In genomic region chr2:27085670-27086089, GRCh38 we compare ENCODE assay signal across 8 cellular contexts. TPM values are rescaled to one million over a fixed set of nuclear protein-coding genes. Genes with fewer than 3 reads are reported as not detected.
DNase-seq lines count a peak whose midpoint lies in the region; ATAC-seq, FAIRE-seq and TF ChIP-seq lines count a peak whose summit lies in the region.

No MANE protein-coding gene starts in this region.

- peak overlapping the region; percentile 78 for H3K27ac Mint-ChIP-seq in activated CD4-positive, alpha-beta T cell treated with anti-CD3 and anti-CD28 coated beads, Interleukin-2, amount 10 ng/mL, durations not matched to agents 24 days and 14 days

- intact Hi-C loops in activated CD4-positive, alpha-beta T cell treated with anti-CD3 and anti-CD28 coated beads, Interleukin-2, amount 10 ng/mL, durations not matched to agents 24 days and 14 days (cut with micrococcal nuclease): loop anchor here (1.0 to 5.0 kb wide), 6 partner anchors 14 to 127 kb away; partner anchors contain the start of genes ATRAID, OST4, PREB and SLC5A6
- intact Hi-C loops in PC-3 (cut with micrococcal nuclease): loop anchor here (1.0 kb wide), 2 partner anchors 53 to 124 kb away; partner anchors contain the start of gene TMEM214
- intact Hi-C loops in K562 (cut with micrococcal nuclease): loop anchor here (1.0 to 2.0 kb wide), 2 partner anchors 65 to 125 kb away; no protein-coding TSS in a partner anchor

- no peak overlapping the region; the same call in 1 of the 2 replicates for H3K27ac ChIP-seq in PC-3 (ENCODE audit: low read length)
- peak overlapping the region; percentile 85 for H3K27ac ChIP-seq in K562 (ENCODE audit: extremely low read depth, low read depth, low read length)
- no peak overlapping the region for H3K27ac ChIP-seq in iPS DF 6.9 (ENCODE audit: low read length)
- peak overlapping the region; percentile 90 for H3K27ac ChIP-seq in rectal smooth muscle tissue (ENCODE audit: low read depth, low read length)

- H3K9me3 Mint-ChIP-seq in activated CD4-positive, alpha-beta T cell treated with anti-CD3 and anti-CD28 coated beads, Interleukin-2, amount 10 ng/mL, durations not matched to agents 24 days and 14 days: no peaks in the 10 kb centered on the region

- H3K4me2 ChIP-seq in PC-3 (ENCODE audit: low read length): peak overlapping the region; percentile 98
- peak overlapping the region; percentile 69 for H3K4me2 ChIP-seq in K562 (ENCODE audit: insufficient read depth, low read length)

- no peak; the same call in 1 of the 2 replicates for TF ChIP-seq POLR2A in K562 (conservative IDR thresholded peaks at IDR 0.05)

- ATAC-seq in HG02943 (IDR thresholded peaks at IDR 0.05; ENCODE audit: low read depth, unreplicated experiment) (peak; percentile 3), PC-3 (peak; percentile 60), K562 (peak; percentile 29)

- TF ChIP-seq RAD21 in K562 (CRISPR knock-in tag; conservative IDR thresholded peaks at IDR 0.05 in 1 of 2, IDR thresholded peaks at IDR 0.05 in 1 of 2): peak; percentile 56 to 77

- DNase-seq in activated CD4-positive, alpha-beta T cell treated with anti-CD3 and anti-CD28 coated beads, Interleukin-2, amount 10 ng/mL, durations not matched to agents 24 days and 14 days: peak; percentile 82
- DNase-seq in activated CD4-positive, alpha-beta T cell treated with anti-CD3 and anti-CD28 coated beads, Interleukin-2, amount 50 U/mL, for 4 hours: no peak
- DNase-seq in PC-3 (peak; percentile 69), K562 (ENCODE audit: extremely low read depth in 1 of 4, low spot score in 3 of 4) (peak; percentile 53 to 67 (median 55)), iPS DF 6.9 (ENCODE audit: low read depth, low spot score) (no peak), KBM-7 (no peak)

- H4K20me1 ChIP-seq in PC-3 (ENCODE audit: low read length): no peaks in the 10 kb centered on the region
- no peaks in the 10 kb centered on the region for H4K20me1 ChIP-seq in K562 (replicated peaks; ENCODE audit: control insufficient read depth, insufficient read depth, low read length)

- in situ Hi-C loops in K562 (cut with MboI) (loop anchor here (5.0 kb wide), 1 partner anchor 123 kb away; no protein-coding TSS in a partner anchor), KBM-7 (cut with MboI; ENCODE audit: low pct_unique_long_range_greater_than_20kb, low sequenced_read_pairs) (no loop called here)

- BruUV-seq in PC-3 (replicated peaks; lab: Mats Ljungman, UMichigan) (no TSS peak), K562 (replicated peaks; lab: Mats Ljungman, UMichigan) (no TSS peak)

- H3K4me1 ChIP-seq in PC-3 (ENCODE audit: insufficient read depth, low read length) (peaks cover 19% of the 10 kb centered on the region; the same call in 1 of the 2 replicates), K562 (replicated peaks in 1 of 2; ENCODE audit: control insufficient read depth in 2 of 2, insufficient read depth in 2 of 2, low read length in 2 of 2) (peaks cover 53 to 70% of the 10 kb centered on the region in 2 experiments), iPS DF 6.9 (ENCODE audit: control insufficient read depth, insufficient read depth, low read length) (no peaks in the 10 kb centered on the region; the same call in 1 of the 2 replicates), rectal smooth muscle tissue (ENCODE audit: control insufficient read depth, insufficient read depth, low read length) (peaks cover 29% of the 10 kb centered on the region)

- H3K9me1 ChIP-seq in K562 (ENCODE audit: control insufficient read depth, insufficient read depth, low read length): peaks cover 1% of the 10 kb centered on the region

- H3K4me1 Mint-ChIP-seq in activated CD4-positive, alpha-beta T cell treated with anti-CD3 and anti-CD28 coated beads, Interleukin-2, amount 10 ng/mL, durations not matched to agents 24 days and 14 days: peaks cover 35% of the 10 kb centered on the region

- POLR2A ChIA-PET in PC-3 (lab: Charles Lee; ENCODE audit: unreplicated experiment): interaction anchor here (0.6 kb wide), 1 partner anchor 178 kb away, joined by 5 read pairs; no protein-coding TSS in a partner anchor
- POLR2A ChIA-PET in K562 (lab: Yijun Ruan, JAX): interaction anchor here (0.6 to 1.7 kb wide), 5 partner anchors 9 to 294 kb away, joined by 3 to 4 read pairs (median 4); no protein-coding TSS in a partner anchor

- H3K27me3 ChIP-seq in PC-3 (ENCODE audit: low read length): no peaks in the 10 kb centered on the region
- no peaks in the 10 kb centered on the region for H3K27me3 ChIP-seq in K562 (ENCODE audit: control insufficient read depth in 2 of 2, insufficient read depth in 2 of 2, low read length in 2 of 2)
- no peaks in the 10 kb centered on the region for H3K27me3 ChIP-seq in iPS DF 6.9 (ENCODE audit: control insufficient read depth, insufficient read depth, low read length)
- no peaks in the 10 kb centered on the region for H3K27me3 ChIP-seq in rectal smooth muscle tissue (ENCODE audit: control insufficient read depth, insufficient read depth, low read length)

- H3K4me3 ChIP-seq in PC-3 (ENCODE audit: low read length): peak overlapping the region; percentile 86
- peak overlapping the region; percentile 57 for H3K4me3 ChIP-seq in K562
- peak overlapping the region; percentile 49; the same call in 1 of the 2 replicates for H3K4me3 ChIP-seq in iPS DF 6.9 (ENCODE audit: low read length)
- peak overlapping the region; percentile 60 for H3K4me3 ChIP-seq in rectal smooth muscle tissue (ENCODE audit: low read length)

- CTCF ChIA-PET in PC-3 (lab: Charles Lee): interaction anchor here (0.6 kb wide), 1 partner anchor 106 kb away, joined by 3 read pairs; no protein-coding TSS in a partner anchor
- CTCF ChIA-PET in K562 (lab: Yijun Ruan, JAX; ENCODE audit: low intra/inter-chr PET ratio): interaction anchor here (1.1 to 2.5 kb wide), 4 partner anchors 70 to 218 kb away, joined by 3 to 22 read pairs (median 6); no protein-coding TSS in a partner anchor

- H3K27me3 Mint-ChIP-seq in activated CD4-positive, alpha-beta T cell treated with anti-CD3 and anti-CD28 coated beads, Interleukin-2, amount 10 ng/mL, durations not matched to agents 24 days and 14 days: no peaks in the 10 kb centered on the region

- WGBS in K562 (ENCODE audit: insufficient coverage, low coverage, missing lambda C conversion rate): 21% methylated on average over 20 of the region's 38 CpGs
- WGBS in iPS DF 6.9 (ENCODE audit: insufficient coverage, insufficient read length): no CpG with 5 or more reads among the region's 38 CpGs

- H3K79me2 ChIP-seq in PC-3 (ENCODE audit: low read length) (no peaks in the 10 kb centered on the region), K562 (ENCODE audit: control insufficient read depth, insufficient read depth, low read length) (peaks cover 10% of the 10 kb centered on the region; the same call in 1 of the 3 replicates)

- no peaks in the 10 kb centered on the region for H3K9me3 ChIP-seq in PC-3 (ENCODE audit: low read length)
- H3K9me3 ChIP-seq in K562 (replicated peaks; ENCODE audit: control insufficient read depth, insufficient read depth, low read depth, low read length): no peaks in the 10 kb centered on the region
- no peaks in the 10 kb centered on the region for H3K9me3 ChIP-seq in iPS DF 6.9 (ENCODE audit: control insufficient read depth, insufficient read depth, low read length)

- H3K9me2 ChIP-seq in PC-3 (replicated peaks; ENCODE audit: low read length): no peaks in the 10 kb centered on the region

- H3K9ac ChIP-seq in PC-3 (ENCODE audit: low read length) (peak overlapping the region; percentile 80), K562 (ENCODE audit: insufficient read depth in 1 of 2, low read depth in 2 of 2, low read length in 2 of 2) (peak overlapping the region; percentile 81 to 95), rectal smooth muscle tissue (ENCODE audit: low read length) (no peak overlapping the region)

- TF ChIP-seq CTCF in PC-3 (conservative IDR thresholded peaks at IDR 0.05; ENCODE audit: low read depth, low read length) (peak; percentile 66), K562 (IDR thresholded peaks at IDR 0.05 in 2 of 3, conservative IDR thresholded peaks at IDR 0.05 in 1 of 3; ENCODE audit: insufficient read depth in 2 of 3, low read depth in 1 of 3, low read length in 3 of 3) (peak; percentile 57 to 65 (median 63))

- no peaks in the 10 kb centered on the region for H3F3A ChIP-seq in PC-3 (ENCODE audit: low read length, unreplicated experiment)

- FAIRE-seq in K562 (lab: Jason Lieb, UNC): no peak

- peak overlapping the region; percentile 97 for H2AFZ ChIP-seq in PC-3 (ENCODE audit: low read length)
- peak overlapping the region; percentile 56 for H2AFZ ChIP-seq in K562 (ENCODE audit: low read depth, low read length)

- no peaks in the 10 kb centered on the region for H3K36me3 Mint-ChIP-seq in activated CD4-positive, alpha-beta T cell treated with anti-CD3 and anti-CD28 coated beads, Interleukin-2, amount 10 ng/mL, durations not matched to agents 24 days and 14 days (ENCODE audit: low read depth)

- peak overlapping the region; percentile 90 for H3K4me3 Mint-ChIP-seq in activated CD4-positive, alpha-beta T cell treated with anti-CD3 and anti-CD28 coated beads, Interleukin-2, amount 10 ng/mL, durations not matched to agents 24 days and 14 days

- H3K36me3 ChIP-seq in PC-3 (ENCODE audit: low read depth, low read length) (no peaks in the 10 kb centered on the region), K562 (ENCODE audit: control insufficient read depth, insufficient read depth, low read length) (no peaks in the 10 kb centered on the region), iPS DF 6.9 (ENCODE audit: control insufficient read depth, insufficient read depth, low read length) (no peaks in the 10 kb centered on the region; the same call in 1 of the 2 replicates), rectal smooth muscle tissue (ENCODE audit: control insufficient read depth, insufficient read depth, low read length) (no peaks in the 10 kb centered on the region)

- TF ChIP-seq EP300 in K562 (IDR thresholded peaks at IDR 0.05; ENCODE audit: low read length): no peak

RNA-seq across cellular contexts. Expression of gene KHK, which starts 0.9 kb away (rescaled TPM):
- total RNA-seq in activated CD4-positive, alpha-beta T cell treated with anti-CD3 and anti-CD28 coated beads, Interleukin-2, amount 10 ng/mL, durations not matched to agents 24 days and 14 days: 13.4 and 13.9 TPM in 2 replicates
- total RNA-seq in PC-3 (2014; rRNA removed) (10.6 and 11.0 TPM in 2 replicates), K562 (2014; rRNA removed) (5.8 and 9.8 TPM in 2 replicates), K562 (2014; rRNA removed; fragmentation: Illumina TruSeq; extraction: Trizol) (2.4 and 3.6 TPM in 2 replicates), K562 (2015; rRNA removed; fragmentation: Illumina TruSeq; extraction: Trizol) (8.8 and 9.2 TPM in 2 replicates), K562 (2021) (10.7 and 13.2 TPM in 2 replicates)
- 2.0 and 6.1 TPM in 2 replicates for total RNA-seq in K562 (2011; cell fraction: chromatin; rRNA removed; ENCODE audit: low replicate concordance)
- total RNA-seq in K562 (2011; cell fraction: nucleolus; rRNA removed): 5.5 and 8.5 TPM in 2 replicates
- total RNA-seq in K562 (2011; cell fraction: nucleoplasm; rRNA removed): 5.1 and 5.5 TPM in 2 replicates
- polyA plus RNA-seq in K562 (2011; rRNA removed) (3.4 and 3.7 TPM in 2 replicates), K562 (2014; fragmentation: Illumina TruSeq; extraction: Trizol) (6.2 TPM in 2 replicates), K562 (2014; fragmentation: Nextera tagmentation; extraction: Ambion mirVana) (1 to 10 TPM; 1.5 to 2.7 TPM), K562 (2014; rRNA removed) (4.8 and 5.2 TPM in 2 replicates)
- polyA plus RNA-seq in K562 (2011; cell fraction: cytosol; rRNA removed): 4.3 and 6.2 TPM in 2 replicates
- 9.1 and 9.7 TPM in 2 replicates for polyA plus RNA-seq in K562 (2011; cell fraction: nucleus; rRNA removed)
- 15.4 and 17.5 TPM in 2 replicates for polyA plus RNA-seq in K562 (2012)
- polyA minus RNA-seq in K562 (2011; rRNA and poly(A)+ RNA removed): 2.0 and 2.2 TPM in 2 replicates
- polyA minus RNA-seq in K562 (2011; cell fraction: cytosol; rRNA and poly(A)+ RNA removed): 5.2 and 6.2 TPM in 2 replicates
- 3.3 and 3.4 TPM in 2 replicates for polyA minus RNA-seq in K562 (2011; cell fraction: nucleus; rRNA and poly(A)+ RNA removed)

RNA-seq across cellular contexts. Expression of gene EMILIN1, which starts 7.3 kb away (rescaled TPM):
- total RNA-seq in activated CD4-positive, alpha-beta T cell treated with anti-CD3 and anti-CD28 coated beads, Interleukin-2, amount 10 ng/mL, durations not matched to agents 24 days and 14 days: 1.1 and 1.4 TPM in 2 replicates
- total RNA-seq in PC-3 (2014; rRNA removed): 0.69 and 0.75 TPM in 2 replicates
- 0.26 and 1.00 TPM in 2 replicates for total RNA-seq in K562 (2011; cell fraction: chromatin; rRNA removed; ENCODE audit: low replicate concordance)
- 1.6 and 2.0 TPM in 2 replicates for total RNA-seq in K562 (2011; cell fraction: nucleolus; rRNA removed)
- total RNA-seq in K562 (2011; cell fraction: nucleoplasm; rRNA removed): 0.51 and 0.61 TPM in 2 replicates
- 2.2 and 2.7 TPM in 2 replicates for total RNA-seq in K562 (2014; rRNA removed)
- 0.04 TPM in 1 of 2 replicates, not detected in the other for total RNA-seq in K562 (2014; rRNA removed; fragmentation: Illumina TruSeq; extraction: Trizol)
- 0.54 and 0.75 TPM in 2 replicates for total RNA-seq in K562 (2015; rRNA removed; fragmentation: Illumina TruSeq; extraction: Trizol)
- total RNA-seq in K562 (2021): 1.0 and 1.5 TPM in 2 replicates
- 0.24 and 0.43 TPM in 2 replicates for polyA plus RNA-seq in K562 (2011; rRNA removed)
- polyA plus RNA-seq in K562 (2011; cell fraction: cytosol; rRNA removed): 0.63 and 1.3 TPM in 2 replicates
- 1.1 and 2.4 TPM in 2 replicates for polyA plus RNA-seq in K562 (2011; cell fraction: nucleus; rRNA removed)
- polyA plus RNA-seq in K562 (2012): 1.1 and 1.7 TPM in 2 replicates
- polyA plus RNA-seq in K562 (2014; fragmentation: Illumina TruSeq; extraction: Trizol): 0.06 and 0.37 TPM in 2 replicates
- not detected for polyA plus RNA-seq in K562 (2014; fragmentation: Nextera tagmentation; extraction: Ambion mirVana)
- polyA plus RNA-seq in K562 (2014; rRNA removed): 0.94 and 1.1 TPM in 2 replicates
- polyA minus RNA-seq in K562 (2011; rRNA and poly(A)+ RNA removed): 0.12 and 0.25 TPM in 2 replicates
- 0.46 and 0.67 TPM in 2 replicates for polyA minus RNA-seq in K562 (2011; cell fraction: cytosol; rRNA and poly(A)+ RNA removed)
- 0.78 and 0.94 TPM in 2 replicates for polyA minus RNA-seq in K562 (2011; cell fraction: nucleus; rRNA and poly(A)+ RNA removed)

RNA-seq across cellular contexts. Expression of gene OST4, which starts 14.2 kb away (rescaled TPM):
- 314 and 326 TPM in 2 replicates for total RNA-seq in activated CD4-positive, alpha-beta T cell treated with anti-CD3 and anti-CD28 coated beads, Interleukin-2, amount 10 ng/mL, durations not matched to agents 24 days and 14 days
- total RNA-seq in PC-3 (2014; rRNA removed) (244 and 258 TPM in 2 replicates), K562 (2014; rRNA removed) (186 and 199 TPM in 2 replicates), K562 (2014; rRNA removed; fragmentation: Illumina TruSeq; extraction: Trizol) (263 and 292 TPM in 2 replicates), K562 (2015; rRNA removed; fragmentation: Illumina TruSeq; extraction: Trizol) (335 and 366 TPM in 2 replicates), K562 (2021) (239 and 266 TPM in 2 replicates)
- 32.9 and 75.2 TPM in 2 replicates for total RNA-seq in K562 (2011; cell fraction: chromatin; rRNA removed; ENCODE audit: low replicate concordance)
- total RNA-seq in K562 (2011; cell fraction: nucleolus; rRNA removed): 76.6 and 92.2 TPM in 2 replicates
- total RNA-seq in K562 (2011; cell fraction: nucleoplasm; rRNA removed): 88.9 and 136 TPM in 2 replicates
- polyA plus RNA-seq in K562 (2011; rRNA removed) (328 and 435 TPM in 2 replicates), K562 (2014; fragmentation: Illumina TruSeq; extraction: Trizol) (503 and 545 TPM in 2 replicates), K562 (2014; fragmentation: Nextera tagmentation; extraction: Ambion mirVana) (1,000 to 10,000 TPM; 1,144 to 1,155 TPM), K562 (2014; rRNA removed) (355 and 369 TPM in 2 replicates)
- polyA plus RNA-seq in K562 (2011; cell fraction: cytosol; rRNA removed): 794 and 995 TPM in 2 replicates
- polyA plus RNA-seq in K562 (2011; cell fraction: nucleus; rRNA removed): 204 and 270 TPM in 2 replicates
- polyA plus RNA-seq in K562 (2012): 363 and 494 TPM in 2 replicates
- 170 and 193 TPM in 2 replicates for polyA minus RNA-seq in K562 (2011; rRNA and poly(A)+ RNA removed)
- polyA minus RNA-seq in K562 (2011; cell fraction: cytosol; rRNA and poly(A)+ RNA removed): 371 and 384 TPM in 2 replicates
- polyA minus RNA-seq in K562 (2011; cell fraction: nucleus; rRNA and poly(A)+ RNA removed): 63.4 and 99.5 TPM in 2 replicates

RNA-seq across cellular contexts. Expression of gene CGREF1, which starts 33.2 kb away (rescaled TPM):
- 14.4 and 15.1 TPM in 2 replicates for total RNA-seq in activated CD4-positive, alpha-beta T cell treated with anti-CD3 and anti-CD28 coated beads, Interleukin-2, amount 10 ng/mL, durations not matched to agents 24 days and 14 days
- 18.7 and 22.6 TPM in 2 replicates for total RNA-seq in PC-3 (2014; rRNA removed)
- 0.33 and 1.5 TPM in 2 replicates for total RNA-seq in K562 (2011; cell fraction: chromatin; rRNA removed; ENCODE audit: low replicate concordance)
- total RNA-seq in K562 (2011; cell fraction: nucleolus; rRNA removed): 0.33 and 0.39 TPM in 2 replicates
- 0.99 TPM in 1 of 2 replicates, not detected in the other for total RNA-seq in K562 (2011; cell fraction: nucleoplasm; rRNA removed)
- 0.50 and 0.53 TPM in 2 replicates for total RNA-seq in K562 (2014; rRNA removed)
- 0.29 and 0.33 TPM in 2 replicates for total RNA-seq in K562 (2014; rRNA removed; fragmentation: Illumina TruSeq; extraction: Trizol)
- total RNA-seq in K562 (2015; rRNA removed; fragmentation: Illumina TruSeq; extraction: Trizol): 0.22 and 0.41 TPM in 2 replicates
- 0.44 and 0.72 TPM in 2 replicates for total RNA-seq in K562 (2021)
- 0.24 and 0.49 TPM in 2 replicates for polyA plus RNA-seq in K562 (2011; rRNA removed)
- 0.07 and 0.19 TPM in 2 replicates for polyA plus RNA-seq in K562 (2011; cell fraction: cytosol; rRNA removed)
- 0.46 and 0.48 TPM in 2 replicates for polyA plus RNA-seq in K562 (2011; cell fraction: nucleus; rRNA removed)
- polyA plus RNA-seq in K562 (2012): 0.38 and 0.65 TPM in 2 replicates
- 0.37 and 0.42 TPM in 2 replicates for polyA plus RNA-seq in K562 (2014; fragmentation: Illumina TruSeq; extraction: Trizol)
- under 1 TPM; 0.07 to 0.10 TPM for polyA plus RNA-seq in K562 (2014; fragmentation: Nextera tagmentation; extraction: Ambion mirVana)
- 0.41 and 0.88 TPM in 2 replicates for polyA plus RNA-seq in K562 (2014; rRNA removed)
- polyA minus RNA-seq in K562 (2011; rRNA and poly(A)+ RNA removed): 0.11 TPM in 1 of 2 replicates, not detected in the other
- not detected in 2 replicates for polyA minus RNA-seq in K562 (2011; cell fraction: cytosol; rRNA and poly(A)+ RNA removed)
- polyA minus RNA-seq in K562 (2011; cell fraction: nucleus; rRNA and poly(A)+ RNA removed): 0.22 and 0.54 TPM in 2 replicates

RNA-seq across cellular contexts. Expression of gene AGBL5, which starts 34.2 kb away (rescaled TPM):
- total RNA-seq in activated CD4-positive, alpha-beta T cell treated with anti-CD3 and anti-CD28 coated beads, Interleukin-2, amount 10 ng/mL, durations not matched to agents 24 days and 14 days: 13.9 and 14.1 TPM in 2 replicates
- total RNA-seq in PC-3 (2014; rRNA removed) (14.1 and 19.2 TPM in 2 replicates), K562 (2014; rRNA removed) (26.2 and 30.3 TPM in 2 replicates), K562 (2014; rRNA removed; fragmentation: Illumina TruSeq; extraction: Trizol) (25.8 and 26.4 TPM in 2 replicates), K562 (2015; rRNA removed; fragmentation: Illumina TruSeq; extraction: Trizol) (28.7 and 29.1 TPM in 2 replicates), K562 (2021) (37.6 and 40.3 TPM in 2 replicates)
- total RNA-seq in K562 (2011; cell fraction: chromatin; rRNA removed; ENCODE audit: low replicate concordance): 40.2 and 80.6 TPM in 2 replicates
- 34.5 and 47.0 TPM in 2 replicates for total RNA-seq in K562 (2011; cell fraction: nucleolus; rRNA removed)
- 34.2 and 36.7 TPM in 2 replicates for total RNA-seq in K562 (2011; cell fraction: nucleoplasm; rRNA removed)
- polyA plus RNA-seq in K562 (2011; rRNA removed) (48.3 and 52.7 TPM in 2 replicates), K562 (2014; fragmentation: Illumina TruSeq; extraction: Trizol) (49.5 and 52.3 TPM in 2 replicates), K562 (2014; fragmentation: Nextera tagmentation; extraction: Ambion mirVana) (1 to 10 TPM; 3.3 to 6.3 TPM), K562 (2014; rRNA removed) (24.9 and 33.8 TPM in 2 replicates)
- 61.4 and 68.7 TPM in 2 replicates for polyA plus RNA-seq in K562 (2011; cell fraction: cytosol; rRNA removed)
- 59.7 and 61.5 TPM in 2 replicates for polyA plus RNA-seq in K562 (2011; cell fraction: nucleus; rRNA removed)
- 33.2 and 62.0 TPM in 2 replicates for polyA plus RNA-seq in K562 (2012)
- polyA minus RNA-seq in K562 (2011; rRNA and poly(A)+ RNA removed): 42.1 and 50.9 TPM in 2 replicates
- polyA minus RNA-seq in K562 (2011; cell fraction: cytosol; rRNA and poly(A)+ RNA removed): 22.4 and 26.2 TPM in 2 replicates
- polyA minus RNA-seq in K562 (2011; cell fraction: nucleus; rRNA and poly(A)+ RNA removed): 20.7 and 27.2 TPM in 2 replicates

Comparison
In these comparisons a context has a peak if more than half of its experiments do, and no peak if none do; other contexts are left out.
1. DNase-seq: peak in activated CD4-positive, alpha-beta T cell treated with anti-CD3 and anti-CD28 coated beads, Interleukin-2, amount 10 ng/mL, durations not matched to agents 24 days and 14 days (single experiment), PC-3 (single experiment) and K562 (4 of 4); none in activated CD4-positive, alpha-beta T cell treated with anti-CD3 and anti-CD28 coated beads, Interleukin-2, amount 50 U/mL, for 4 hours (0 of 2), iPS DF 6.9 (single experiment) and KBM-7 (single experiment).
2. ATAC-seq: peak in every context shown above with its lines; median percentile 60 in PC-3; 29 in K562; 3 in HG02943.
3. H3K27ac ChIP-seq: peak in K562 (single experiment) and rectal smooth muscle tissue (single experiment); none in PC-3 (single experiment) and iPS DF 6.9 (single experiment).
4. Peak in every context shown above with its lines, with median percentiles within 50 percentile points of each other: H3K4me3 ChIP-seq.